18 cellular contexts compared by ENCODE assay signal in the genomic region with DNA sequence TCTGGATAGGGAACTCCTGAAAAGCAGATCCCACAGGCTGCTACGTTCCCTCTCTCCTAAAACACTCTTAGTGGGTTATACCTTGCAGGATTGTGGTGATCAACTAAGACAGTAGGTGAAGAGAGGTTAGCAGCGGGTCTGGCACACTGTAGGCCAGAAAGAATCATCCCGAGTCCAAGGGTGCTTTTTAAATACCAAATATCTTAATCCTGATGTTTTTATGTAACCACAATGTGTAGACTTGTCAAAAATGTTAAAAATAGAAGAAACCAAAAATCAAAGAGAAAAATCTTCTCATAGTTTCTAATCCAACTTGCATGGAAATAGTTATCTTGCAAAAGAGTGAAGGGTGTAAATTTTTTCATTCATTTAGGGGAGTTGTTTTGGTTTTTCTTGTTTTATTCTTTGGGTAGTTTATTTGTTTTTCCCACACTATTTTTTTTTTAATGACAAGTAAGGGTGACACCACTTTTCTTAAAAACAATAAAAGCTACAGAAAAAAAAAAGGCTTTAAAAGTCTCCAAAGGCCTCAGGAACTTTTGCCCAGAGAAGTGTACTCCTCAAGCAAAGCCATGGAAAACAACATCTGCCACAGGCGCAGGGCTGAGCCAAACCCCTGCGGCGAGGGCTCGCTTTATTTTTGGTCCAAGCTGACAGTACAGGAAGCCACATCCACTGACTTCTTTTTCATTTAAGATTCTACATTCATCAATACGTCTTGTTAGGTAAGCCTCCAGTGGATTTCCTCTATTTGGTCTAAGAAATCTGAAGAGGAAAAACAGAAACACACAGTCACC. TPM values are rescaled to one million over a fixed set of nuclear protein-coding genes. Genes with fewer than 3 reads are reported as not detected.
DNase-seq lines count a peak whose midpoint lies in the region; ATAC-seq and TF ChIP-seq lines count a peak whose summit lies in the region.
"Had no signal": no experiment of that assay in that cellular context is flagged by ENCODE, and none has a peak within 500 bp of the region (broad histone marks: within the 10 kb centered on the region; RNA-seq: fewer than 3 reads in every experiment).

No MANE protein-coding gene starts in this region.

- H2AFZ ChIP-seq in mammary epithelial cell (ENCODE audit: low read depth, low read length) (no peak overlapping the region), mesenchymal stem cell (ENCODE audit: low read depth, low read length) (no peak overlapping the region)

- H3K23ac ChIP-seq in mesenchymal stem cell (ENCODE audit: low read length in 2 of 2) = no peak overlapping the region

- intact Hi-C loops in mammary epithelial cell (cut with micrococcal nuclease) = no loop called here
- intact Hi-C loops in uterus (cut with DNase I; ENCODE audit: low total_unique reads) = no loop called here

- WGBS in mammary epithelial cell (ENCODE audit: low coverage, missing lambda C conversion rate) = 30% methylated on average over 8 of the region's 8 CpGs
- WGBS in mesenchymal stem cell = 91% methylated on average over 4 of the region's 8 CpGs

- no peak overlapping the region for H2BK120ac ChIP-seq in mesenchymal stem cell (ENCODE audit: low read depth, low read length)

- H3K36me3 ChIP-seq in mammary epithelial cell (ENCODE audit: insufficient read depth, low read length) (no peaks in the 10 kb centered on the region), mesenchymal stem cell (ENCODE audit: control insufficient read depth in 1 of 2, insufficient read depth in 2 of 2, low read depth in 1 of 2, low read length in 2 of 2) (no peaks in the 10 kb centered on the region), uterus (no peaks in the 10 kb centered on the region)
- H3K36me3 ChIP-seq: stomach had no signal

- in situ Hi-C loops in mammary epithelial cell (cut with MboI; ENCODE audit: low sequenced_read_pairs in 2 of 2) = no loop called here

- no peak overlapping the region for H2BK12ac ChIP-seq in mesenchymal stem cell (ENCODE audit: low read length in 2 of 2)

- H3K4ac ChIP-seq in mesenchymal stem cell (ENCODE audit: low read depth in 1 of 2, low read length in 2 of 2) = no peak overlapping the region

- no peak for TF ChIP-seq CTCF in mammary epithelial cell (conservative IDR thresholded peaks at IDR 0.05 in 1 of 2, IDR thresholded peaks at IDR 0.05 in 1 of 2; ENCODE audit: extremely low read depth in 1 of 2, insufficient read depth in 1 of 2, low read depth in 1 of 2, low read length in 2 of 2)
- TF ChIP-seq CTCF in uterus (IDR thresholded peaks at IDR 0.05) = no peak

- no peak for TF ChIP-seq POLR2A in uterus (IDR thresholded peaks at IDR 0.05)

- H2AK5ac ChIP-seq in mesenchymal stem cell (ENCODE audit: low read length, severe bottlenecking) = no peak overlapping the region

- H3K9me3 ChIP-seq in mammary epithelial cell (replicated peaks; ENCODE audit: insufficient read depth, low read length) (no peaks in the 10 kb centered on the region), mesenchymal stem cell (ENCODE audit: control insufficient read depth, low read length) (no peaks in the 10 kb centered on the region), uterus (no peaks in the 10 kb centered on the region)
- H3K9me3 ChIP-seq: stomach had no signal

- H3K14ac ChIP-seq in mesenchymal stem cell (ENCODE audit: low read length in 2 of 2) = no peak overlapping the region

- no peaks in the 10 kb centered on the region for H3K79me1 ChIP-seq in mesenchymal stem cell (replicated peaks; ENCODE audit: low read length, poor library complexity, severe bottlenecking)

- H4K8ac ChIP-seq in mesenchymal stem cell (ENCODE audit: low read length) = no peak overlapping the region

- no peak overlapping the region for H4K91ac ChIP-seq in mesenchymal stem cell (ENCODE audit: low read length)

- H3K4me2 ChIP-seq in mammary epithelial cell (ENCODE audit: insufficient read depth, low read depth, low read length) (peak overlapping the region; percentile 31), mesenchymal stem cell (ENCODE audit: low read length, poor library complexity, severe bottlenecking) (no peak overlapping the region)

- H3K27ac ChIP-seq in mammary epithelial cell (ENCODE audit: insufficient read depth, low read depth, low read length) (no peak overlapping the region), mesenchymal stem cell (ENCODE audit: low read length, poor library complexity, severe bottlenecking) (no peak overlapping the region), uterus (peak overlapping the region; percentile 66 to 79)
- H3K27ac ChIP-seq: HL-60 had no signal

- dilution Hi-C loops in mammary epithelial cell (cut with HindIII; ENCODE audit: low sequenced_read_pairs) = no loop called here

- H2BK5ac ChIP-seq in mesenchymal stem cell (ENCODE audit: low read depth, low read length, poor library complexity, severe bottlenecking) = no peak overlapping the region

- BruUV-seq in mammary epithelial cell (replicated peaks; lab: Mats Ljungman, UMichigan) = no TSS peak

- H3K18ac ChIP-seq in mesenchymal stem cell (ENCODE audit: low read depth in 1 of 2, low read length in 2 of 2) = no peak overlapping the region

- peak overlapping the region in 1 of 3 experiments; percentile 4 for H3K4me3 ChIP-seq in mammary epithelial cell (replicated peaks in 1 of 3; ENCODE audit: insufficient read depth in 1 of 3, low read depth in 2 of 3, low read length in 3 of 3)
- no peak overlapping the region for H3K4me3 ChIP-seq in mesenchymal stem cell (ENCODE audit: insufficient read depth in 1 of 2, low read depth in 1 of 2, low read length in 2 of 2)
- no peak overlapping the region for H3K4me3 ChIP-seq in uterus
- H3K4me3 ChIP-seq: stomach had no signal

- peaks cover 14% of the 10 kb centered on the region for H3K4me1 ChIP-seq in mammary epithelial cell (ENCODE audit: insufficient read depth, low read length)
- no peaks in the 10 kb centered on the region for H3K4me1 ChIP-seq in mesenchymal stem cell (ENCODE audit: control insufficient read depth, insufficient read depth, low read depth, low read length)
- H3K4me1 ChIP-seq in uterus = peaks cover 0 to 5% of the 10 kb centered on the region in 2 donors

- no peak overlapping the region for H2BK15ac ChIP-seq in mesenchymal stem cell (ENCODE audit: low read depth, poor library complexity, severe bottlenecking)

- no peaks in the 10 kb centered on the region for H3K27me3 ChIP-seq in mammary epithelial cell (ENCODE audit: insufficient read depth, low read length)
- H3K27me3 ChIP-seq in mesenchymal stem cell (ENCODE audit: control insufficient read depth in 1 of 2, insufficient read depth in 1 of 2, low read length in 2 of 2) = peaks cover 2 to 4% of the 10 kb centered on the region in 2 experiments
- no peaks in the 10 kb centered on the region for H3K27me3 ChIP-seq in uterus
- H3K27me3 ChIP-seq: stomach had no signal

- CTCF ChIA-PET in mammary epithelial cell (lab: Charles Lee; ENCODE audit: low non-redundant PET) = interaction anchor here (0.6 kb wide), 1 partner anchor 18 kb away, joined by 3 read pairs; no protein-coding TSS in a partner anchor

- H3K79me2 ChIP-seq in mammary epithelial cell (ENCODE audit: insufficient read depth, low read length) = peaks cover 55% of the 10 kb centered on the region

- peak; percentile 12 for DNase-seq in NCI-H2171 (lab: John Stamatoyannopoulos, UW)
- DNase-seq in mammary epithelial cell = peak; percentile 19
- DNase-seq in mesenchymal stem cell = no peak
- DNase-seq in uterus = peak in 1 of 2 donors; percentile 29
- no peak for DNase-seq in glomerular visceral epithelial cell (ENCODE audit: extremely low spot score)
- DNase-seq in KG1 (lab: John Stamatoyannopoulos, UW) = no peak
- DNase-seq: activated CD4-positive, alpha-beta T cell treated with anti-CD3 and anti-CD28 coated beads for 1 hour; activated T-cell treated with anti-CD3 and anti-CD28 coated beads, Interleukin-2, amount 50 U/mL, for 4 hours; effector memory CD8-positive, alpha-beta T cell; GF-D8; H9; kidney glomerular epithelial cell; naive thymus-derived CD8-positive, alpha-beta T cell; NCI-H2107; stomach had no signal

- no peak for ATAC-seq in activated CD4-positive, CD25-positive, alpha-beta regulatory T cell treated with anti-CD3 and anti-CD28 coated beads, Interleukin-2, amount 50 U/mL, for 24 hours
- ATAC-seq: activated T-cell treated with anti-CD3 and anti-CD28 coated beads, Interleukin-2, amount 50 U/mL, for 4 hours; effector memory CD8-positive, alpha-beta T cell; naive thymus-derived CD8-positive, alpha-beta T cell had no signal

- H4K20me1 ChIP-seq in mammary epithelial cell (ENCODE audit: insufficient read depth, low read length) = no peaks in the 10 kb centered on the region

- H3K9ac ChIP-seq in mammary epithelial cell (ENCODE audit: insufficient read depth, low read length) = no peak overlapping the region
- peak overlapping the region; percentile 51 for H3K9ac ChIP-seq in mesenchymal stem cell (ENCODE audit: low read length)

RNA-seq across cellular contexts. Expression of a gene that starts 52.1 kb away (rescaled TPM):
- total RNA-seq in mammary epithelial cell (not detected), uterus (not detected)
- polyA plus RNA-seq in mammary epithelial cell = not detected
- polyA minus RNA-seq in mammary epithelial cell = not detected
- not detected for polyA plus RNA-seq in mesenchymal stem cell (2013, experiment 1 of 2)
- not detected for polyA plus RNA-seq in mesenchymal stem cell (2013, experiment 2 of 2)
- total RNA-seq: activated T-cell treated with anti-CD3 and anti-CD28 coated beads, Interleukin-2, amount 50 U/mL, for 4 hours; H9; LHCN-M2; naive thymus-derived CD8-positive, alpha-beta T cell; stomach had no signal
- polyA plus RNA-seq: naive thymus-derived CD8-positive, alpha-beta T cell; stomach had no signal

RNA-seq across cellular contexts. Expression of a gene that starts 57.6 kb away (rescaled TPM):
- total RNA-seq in mammary epithelial cell = 10 to 100 TPM; 18.8 to 19.3 TPM
- polyA plus RNA-seq in mammary epithelial cell = 14.9 TPM
- 27.4 TPM for polyA minus RNA-seq in mammary epithelial cell
- 0.76 TPM for polyA plus RNA-seq in mesenchymal stem cell (2013, experiment 1 of 2)
- polyA plus RNA-seq in mesenchymal stem cell (2013, experiment 2 of 2) = 0.78 TPM
- total RNA-seq in uterus = 10 to 100 TPM in 2 of 4 donors, 1 to 10 TPM in 2; 2.0 to 34.4 (median 12.6) TPM

Comparison
In these comparisons a context has a peak if more than half of its experiments do, and no peak if none do; other contexts are left out.
1. DNase-seq: peak in NCI-H2171 (single experiment) and mammary epithelial cell (single experiment); none in mesenchymal stem cell (single experiment), glomerular visceral epithelial cell (single experiment) and KG1 (single experiment).
2. H3K27ac ChIP-seq: peak in uterus (2 of 2); none in mammary epithelial cell (single experiment) and mesenchymal stem cell (single experiment).